Comparison of ENCODE assay signal across 18 cellular contexts in the genomic region with DNA sequence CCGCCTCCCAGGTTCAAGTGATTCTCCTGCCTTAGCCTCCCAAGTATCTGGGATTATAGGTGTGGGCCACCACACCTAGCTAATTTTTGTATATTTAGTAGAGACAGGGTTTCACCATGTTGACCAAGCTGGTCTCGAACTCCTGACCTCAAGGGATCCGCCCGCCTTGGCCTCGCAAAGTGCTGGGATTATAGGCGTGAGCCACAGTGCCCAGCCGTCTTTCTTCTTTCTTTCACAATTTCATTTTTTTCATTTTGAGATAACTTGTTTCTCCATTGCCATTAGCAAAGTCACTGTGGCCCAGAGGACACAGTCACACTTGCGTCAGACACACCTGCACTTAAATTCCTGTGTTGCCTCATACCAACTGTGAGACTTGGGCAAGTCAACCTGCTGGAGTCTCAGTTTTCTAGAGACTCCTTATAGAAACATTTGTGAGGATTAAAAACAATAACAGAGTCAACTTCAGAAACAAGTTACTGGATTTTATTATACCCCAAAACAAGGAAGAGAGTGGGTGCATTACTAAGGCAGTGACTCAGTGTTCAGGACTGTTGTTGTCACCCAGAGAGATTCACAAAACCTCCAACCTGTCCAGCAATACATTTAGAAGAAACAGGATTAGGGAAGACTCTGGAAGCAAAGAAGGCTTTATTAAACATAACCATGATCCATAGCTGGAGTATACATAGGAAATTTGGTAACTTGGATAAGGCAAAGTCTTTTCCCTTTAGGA. TPM values are rescaled to one million over a fixed set of nuclear protein-coding genes. Genes with fewer than 3 reads are reported as not detected.
DNase-seq lines count a peak whose midpoint lies in the region; ATAC-seq and TF ChIP-seq lines count a peak whose summit lies in the region.
"Had no signal": no experiment of that assay in that cellular context is flagged by ENCODE, and none has a peak within 500 bp of the region (broad histone marks: within the 10 kb centered on the region; RNA-seq: fewer than 3 reads in every experiment).

No MANE protein-coding gene starts in this region.

- H3K9me3 Mint-ChIP-seq in CD14-positive monocyte: no peaks in the 10 kb centered on the region
- H3K9me3 Mint-ChIP-seq: activated naive CD8-positive, alpha-beta T cell treated with anti-CD3 and anti-CD28 coated beads, Interleukin-2, amount 50 U/mL, for 24 hours; activated T-cell treated with anti-CD3 and anti-CD28 coated beads, Interleukin-2, amount 50 U/mL, for 24 hours had no signal

- H3K4me3 ChIP-seq in NB4 (ENCODE audit: low read depth, low read length): no peak overlapping the region
- no peak overlapping the region for H3K4me3 ChIP-seq in fibroblast of mammary gland (ENCODE audit: control insufficient read depth, low read depth, low read length)
- H3K4me3 ChIP-seq in trophoblast cell (ENCODE audit: low read depth, low read length): no peak overlapping the region
- H3K4me3 ChIP-seq in coronary artery: no peak overlapping the region
- H3K4me3 ChIP-seq: skin epidermis had no signal

- H3K4ac ChIP-seq in trophoblast cell (ENCODE audit: low read depth, low read length): no peak overlapping the region

- no peaks in the 10 kb centered on the region for H3K79me1 ChIP-seq in trophoblast cell (ENCODE audit: low read length)

- H3K18ac ChIP-seq in trophoblast cell (ENCODE audit: low read length): no peak overlapping the region

- no peak overlapping the region for H4K8ac ChIP-seq in trophoblast cell (ENCODE audit: low read depth, low read length)

- TF ChIP-seq CTCF in CD14-positive monocyte (IDR thresholded peaks at IDR 0.05): no peak
- no peak for TF ChIP-seq CTCF in NB4 (IDR thresholded peaks at IDR 0.05; ENCODE audit: low read depth, low read length)
- TF ChIP-seq CTCF in fibroblast of mammary gland (conservative IDR thresholded peaks at IDR 0.05; ENCODE audit: control insufficient read depth, insufficient read depth, low read depth, low read length): no peak
- TF ChIP-seq CTCF in coronary artery (IDR thresholded peaks at IDR 0.05): no peak

- H3K4me1 Mint-ChIP-seq in CD14-positive monocyte: peaks cover 44% of the 10 kb centered on the region

- H3K23ac ChIP-seq in trophoblast cell (ENCODE audit: low read length): no peak overlapping the region

- no peak overlapping the region for H3K27ac ChIP-seq in trophoblast cell (ENCODE audit: low read depth, low read length)
- no peak overlapping the region for H3K27ac ChIP-seq in coronary artery

- ATAC-seq in GM18519 (IDR thresholded peaks at IDR 0.05; ENCODE audit: low FRiP score, unreplicated experiment) (no peak), GM19035 (IDR thresholded peaks at IDR 0.05; ENCODE audit: unreplicated experiment) (no peak)
- ATAC-seq: activated naive CD8-positive, alpha-beta T cell treated with anti-CD3 and anti-CD28 coated beads, Interleukin-2, amount 50 U/mL, for 24 hours had no signal

- intact Hi-C loops in CD14-positive monocyte (cut with micrococcal nuclease): loop anchor here (1.0 to 10.0 kb wide), 4 partner anchors 187 to 387 kb away; partner anchors contain the start of genes NPL (in 1 of the 2) and RNASEL (in 1 of the 2)

- H2BK120ac ChIP-seq in trophoblast cell (ENCODE audit: insufficient read depth, low read length, poor library complexity): no peak overlapping the region

- H2AK5ac ChIP-seq in trophoblast cell (ENCODE audit: low read length): no peak overlapping the region

- H2BK12ac ChIP-seq in trophoblast cell (ENCODE audit: low read length): no peak overlapping the region

- DNase-seq in CD14-positive monocyte (ENCODE audit: low spot score): no peak
- DNase-seq in NB4 (ENCODE audit: low read depth): peak; percentile 50
- peak; percentile 31 for DNase-seq in fibroblast of mammary gland (ENCODE audit: low read depth)
- DNase-seq in trophoblast cell: peak; percentile 91 to 95
- no peak for DNase-seq in iPS-NIHi7 (ENCODE audit: extremely low spot score)
- DNase-seq in coronary artery (ENCODE audit: low spot score): no peak
- DNase-seq: activated naive CD8-positive, alpha-beta T cell treated with anti-CD3 and anti-CD28 coated beads, Interleukin-2, amount 50 U/mL, for 24 hours; activated T-cell treated with anti-CD3 and anti-CD28 coated beads, Interleukin-2, amount 50 U/mL, for 24 hours; DMS153; NCI-H2107; NCI-H774; occipital lobe; stimulated activated naive CD4-positive, alpha-beta T cell treated with Interleukin-2 at 50 U/mL for 16 hours had no signal

- no peaks in the 10 kb centered on the region for H3K27me3 ChIP-seq in trophoblast cell (ENCODE audit: insufficient read depth, low read length)

- H3K36me3 ChIP-seq in trophoblast cell (ENCODE audit: control insufficient read depth in 1 of 2, insufficient read depth in 2 of 2, low read length in 2 of 2): no peaks in the 10 kb centered on the region

- no CpG with 5 or more reads among the region's 8 CpGs for WGBS in trophoblast cell (ENCODE audit: extremely low coverage, insufficient coverage, insufficient read length)

- no peak overlapping the region for H3K4me2 ChIP-seq in trophoblast cell (ENCODE audit: low read length)

- H3K27me3 Mint-ChIP-seq in CD14-positive monocyte (ENCODE audit: low read depth in 3 of 3): peaks cover 0 to 3% (median 2%) of the 10 kb centered on the region in 3 donors

- no peak overlapping the region for H2BK5ac ChIP-seq in trophoblast cell (ENCODE audit: low read depth, low read length, poor library complexity)

- H3K79me2 ChIP-seq in trophoblast cell (ENCODE audit: control insufficient read depth, insufficient read depth, low read length, poor library complexity): no peaks in the 10 kb centered on the region

- H3K27ac Mint-ChIP-seq in CD14-positive monocyte: peak overlapping the region in 5 of 7 donors; percentile 20 to 77 (median 35)
- H3K27ac Mint-ChIP-seq: activated naive CD8-positive, alpha-beta T cell treated with anti-CD3 and anti-CD28 coated beads, Interleukin-2, amount 50 U/mL, for 24 hours; activated T-cell treated with anti-CD3 and anti-CD28 coated beads, Interleukin-2, amount 50 U/mL, for 24 hours had no signal

- no peak overlapping the region for H2AFZ ChIP-seq in trophoblast cell (ENCODE audit: insufficient read depth, low read length, poor library complexity)

- H4K12ac ChIP-seq in trophoblast cell (ENCODE audit: low read depth, low read length): no peak overlapping the region

- no peaks in the 10 kb centered on the region for H3K9me3 ChIP-seq in trophoblast cell (ENCODE audit: insufficient read depth, low read depth, low read length)

- no peaks in the 10 kb centered on the region for H3K36me3 Mint-ChIP-seq in CD14-positive monocyte

- H3K4me1 ChIP-seq in trophoblast cell (ENCODE audit: control insufficient read depth in 1 of 2, insufficient read depth in 2 of 2, low read length in 2 of 2): no peaks in the 10 kb centered on the region

- H4K91ac ChIP-seq in trophoblast cell (ENCODE audit: low read depth, low read length): no peak overlapping the region

- no peak overlapping the region for H3K4me3 Mint-ChIP-seq in CD14-positive monocyte
- H3K4me3 Mint-ChIP-seq: activated naive CD8-positive, alpha-beta T cell treated with anti-CD3 and anti-CD28 coated beads, Interleukin-2, amount 50 U/mL, for 24 hours; activated T-cell treated with anti-CD3 and anti-CD28 coated beads, Interleukin-2, amount 50 U/mL, for 24 hours had no signal

- no peak overlapping the region for H3K14ac ChIP-seq in trophoblast cell (ENCODE audit: low read length)

- H3K9ac ChIP-seq in trophoblast cell (ENCODE audit: low read length): no peak overlapping the region

- no peak for TF ChIP-seq POLR2A in NB4 (IDR thresholded peaks at IDR 0.05; ENCODE audit: extremely low read depth, insufficient read length)

RNA-seq across cellular contexts. Expression of gene TEDDM1, which starts 2.6 kb away (rescaled TPM):
- polyA plus RNA-seq in CD14-positive monocyte: under 1 TPM in 1 of 2 donors, not detected in 1; 0.07 TPM
- not detected in 2 replicates for polyA plus RNA-seq in trophoblast cell (2013)
- polyA plus RNA-seq: AG04450, fibroblast of lung had no signal

RNA-seq across cellular contexts. Expression of gene GLUL, which starts 6.2 kb away (rescaled TPM):
- 100 to 1,000 TPM; 506 to 523 TPM for polyA plus RNA-seq in CD14-positive monocyte
- 122 and 127 TPM in 2 replicates for polyA plus RNA-seq in trophoblast cell (2013)

RNA-seq across cellular contexts. Expression of gene RGSL1, which starts 52.1 kb away (rescaled TPM):
- not detected for polyA plus RNA-seq in CD14-positive monocyte
- polyA plus RNA-seq in trophoblast cell (2013): not detected in 2 replicates
- polyA plus RNA-seq: AG04450, fibroblast of lung had no signal

Comparison
In these comparisons a context has a peak if more than half of its experiments do, and no peak if none do; other contexts are left out.
1. DNase-seq: peak in NB4 (single experiment), fibroblast of mammary gland (single experiment) and trophoblast cell (2 of 2); none in CD14-positive monocyte (single experiment), iPS-NIHi7 (single experiment) and coronary artery (single experiment).